ENCODE assay signal across 1 cellular context in genomic region chr21:32130031-32130891, GRCh38.
TF ChIP-seq lines count a peak whose summit lies in the region.

No MANE protein-coding gene starts in this region.

TF ChIP-seq in K562, 482 proteins besides CTCF, POLR2A, EP300 and RAD21 (continued from another document):
- no peak for TF ChIP-seq MCM5 (IDR thresholded peaks at IDR 0.05; ENCODE audit: low read depth)
- TF ChIP-seq, protein P1, sequence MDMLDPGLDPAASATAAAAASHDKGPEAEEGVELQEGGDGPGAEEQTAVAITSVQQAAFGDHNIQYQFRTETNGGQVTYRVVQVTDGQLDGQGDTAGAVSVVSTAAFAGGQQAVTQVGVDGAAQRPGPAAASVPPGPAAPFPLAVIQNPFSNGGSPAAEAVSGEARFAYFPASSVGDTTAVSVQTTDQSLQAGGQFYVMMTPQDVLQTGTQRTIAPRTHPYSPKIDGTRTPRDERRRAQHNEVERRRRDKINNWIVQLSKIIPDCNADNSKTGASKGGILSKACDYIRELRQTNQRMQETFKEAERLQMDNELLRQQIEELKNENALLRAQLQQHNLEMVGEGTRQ (CRISPR knock-in tag; IDR thresholded peaks at IDR 0.05), result peak; percentile 56
